Comparison of ENCODE assay signal across 8 cellular contexts in genomic region chr22:23772315-23773246, GRCh38. TPM values are rescaled to one million over a fixed set of nuclear protein-coding genes. Genes with fewer than 3 reads are reported as not detected.
DNase-seq lines count a peak whose midpoint lies in the region; ATAC-seq, FAIRE-seq and TF ChIP-seq lines count a peak whose summit lies in the region.

Gene MMP11 (plus strand): TSS chr22:23772849. CDS start chr22:23772871, 22 bp downstream.

- no peaks in the 10 kb centered on the region for H3K79me2 ChIP-seq in keratinocyte (ENCODE audit: control insufficient read depth, insufficient read depth, low read length)

- H3K4me3 Mint-ChIP-seq in T-helper 17 cell: peak within 1 kb of the TSS; percentile 86

- ATAC-seq in T-helper 17 cell: peak; percentile 57
- no peak for ATAC-seq in HG02973 (IDR thresholded peaks at IDR 0.05; ENCODE audit: unreplicated experiment)

- no peaks in the 10 kb centered on the region for H3K27me3 Mint-ChIP-seq in T-helper 17 cell

- H3K27ac ChIP-seq in brain microvascular endothelial cell (no peak within 1 kb of the TSS), keratinocyte (ENCODE audit: control insufficient read depth, insufficient read depth, low read length) (no peak within 1 kb of the TSS)

- no peak for TF ChIP-seq CTCF in brain microvascular endothelial cell (IDR thresholded peaks at IDR 0.05; ENCODE audit: low read depth, low read length, missing control alignments)
- TF ChIP-seq CTCF in keratinocyte (optimal IDR thresholded peaks at IDR 0.05 in 1 of 3, IDR thresholded peaks at IDR 0.05 in 1 of 3, conservative IDR thresholded peaks at IDR 0.05 in 1 of 3; ENCODE audit: extremely low read depth in 1 of 3, insufficient read depth in 2 of 3, low read length in 3 of 3): no peak

- H4K20me1 ChIP-seq in keratinocyte (ENCODE audit: control insufficient read depth, extremely low read depth, insufficient read depth, low read length): no peaks in the 10 kb centered on the region

- H3K9me3 ChIP-seq in T-helper 17 cell (ENCODE audit: control insufficient read depth, low read length, poor library complexity, severe bottlenecking) (no peaks in the 10 kb centered on the region), keratinocyte (ENCODE audit: control insufficient read depth, low read depth, low read length) (no peaks in the 10 kb centered on the region)

- H3K4me1 ChIP-seq in keratinocyte (ENCODE audit: control insufficient read depth, extremely low read depth, insufficient read depth, low read length): peaks cover 16% of the 10 kb centered on the region

- in situ Hi-C loops in brain microvascular endothelial cell (cut with HindIII; ENCODE audit: low pct_ligation_motif_present, low sequenced_read_pairs): no loop called here

- peaks cover 2% of the 10 kb centered on the region for H3K36me3 Mint-ChIP-seq in T-helper 17 cell (ENCODE audit: low read depth)

- FAIRE-seq in keratinocyte (lab: Jason Lieb, UNC): no peak

- peak within 1 kb of the TSS; percentile 9 for H3K9ac ChIP-seq in keratinocyte (ENCODE audit: control insufficient read depth, extremely low read depth, insufficient read depth, low read length)

- H2AFZ ChIP-seq in keratinocyte (ENCODE audit: control insufficient read depth, low read length): peak within 1 kb of the TSS; percentile 49

- H3K4me3 ChIP-seq in brain microvascular endothelial cell (ENCODE audit: low read depth, low read length): peak within 1 kb of the TSS; percentile 50
- peak within 1 kb of the TSS; percentile 9 to 49 (median 35) for H3K4me3 ChIP-seq in keratinocyte (ENCODE audit: control insufficient read depth in 2 of 3, extremely low read depth in 1 of 3, insufficient read depth in 2 of 3, low read depth in 1 of 3, low read length in 3 of 3)

- dilution Hi-C loops in keratinocyte (cut with MboI; ENCODE audit: extremely low pct_ligation_motif_present, low sequenced_read_pairs): no loop called here

- peak within 1 kb of the TSS; percentile 85 for H3K4me2 ChIP-seq in keratinocyte (ENCODE audit: control insufficient read depth, extremely low read depth, insufficient read depth, low read depth, low read length)

- H3K36me3 ChIP-seq in brain microvascular endothelial cell (replicated peaks) (no peaks in the 10 kb centered on the region), keratinocyte (ENCODE audit: control insufficient read depth in 2 of 2, extremely low read depth in 1 of 2, insufficient read depth in 2 of 2, low read length in 2 of 2) (no peaks in the 10 kb centered on the region)

- H3K27ac Mint-ChIP-seq in T-helper 17 cell: peak within 1 kb of the TSS; percentile 63

- H3K27me3 ChIP-seq in brain microvascular endothelial cell (replicated peaks): no peaks in the 10 kb centered on the region
- peaks cover 23% of the 10 kb centered on the region for H3K27me3 ChIP-seq in keratinocyte (ENCODE audit: control insufficient read depth, extremely low read depth, insufficient read depth, low read length)

- H3K9me1 ChIP-seq in keratinocyte (ENCODE audit: control insufficient read depth, extremely low read depth, insufficient read depth, low read length): no peaks in the 10 kb centered on the region

- peaks cover 9% of the 10 kb centered on the region for H3K4me1 Mint-ChIP-seq in T-helper 17 cell

- peak; percentile 71 for DNase-seq in AG08395 (ENCODE audit: low spot score)
- DNase-seq in HPDE6-E6E7 (ENCODE audit: extremely low spot score): peak; percentile 34
- peak; percentile 33 to 60 (median 48) for DNase-seq in T-helper 17 cell
- no peak for DNase-seq in brain microvascular endothelial cell
- no peak for DNase-seq in keratinocyte (ENCODE audit: low read depth, low spot score)
- peak; percentile 66 to 68 for DNase-seq in stimulated activated CD4-positive, alpha-beta T cell treated with anti-CD3 and anti-CD28 coated beads, Interleukin-2, amount 100 ng/mL, for 24 hours
- DNase-seq in NCI-H2107 treated with DMSO at 0.1 percent for 48 hours (lab: John Stamatoyannopoulos, UW; ENCODE audit: unreplicated experiment): no peak

RNA-seq across cellular contexts. Expression of gene MMP11, which starts in this region (rescaled TPM):
- total RNA-seq in T-helper 17 cell: 1 to 10 TPM in 1 of 2 donors, under 1 TPM in 1; 0.76 to 1.2 TPM
- 0.06 to 0.20 TPM (median 0.13 TPM) in 3 replicates for polyA plus RNA-seq in keratinocyte
- not detected for polyA plus RNA-seq in keratinocyte (2011; ENCODE audit: low read depth)
- not detected in 2 replicates for polyA plus RNA-seq in keratinocyte (2011; cell fraction: cytosol; rRNA removed)
- polyA plus RNA-seq in keratinocyte (2011; cell fraction: nucleus; rRNA removed): 0.12 and 0.20 TPM in 2 replicates
- polyA plus RNA-seq in keratinocyte (2012; ENCODE audit: low replicate concordance): 0.15 TPM in 1 of 2 replicates, not detected in the other
- 0.38 TPM in 1 of 3 replicates, not detected in the others for polyA minus RNA-seq in keratinocyte
- not detected for polyA minus RNA-seq in keratinocyte (2011; cell fraction: cytosol; rRNA and poly(A)+ RNA removed)
- polyA minus RNA-seq in keratinocyte (2011; cell fraction: nucleus; rRNA and poly(A)+ RNA removed): not detected in 2 replicates

Comparison
In these comparisons a context has a peak if more than half of its experiments do, and no peak if none do; other contexts are left out.
1. DNase-seq: peak in AG08395 (single experiment), HPDE6-E6E7 (single experiment), T-helper 17 cell (3 of 3) and stimulated activated CD4-positive, alpha-beta T cell treated with anti-CD3 and anti-CD28 coated beads, Interleukin-2, amount 100 ng/mL, for 24 hours (2 of 2); none in brain microvascular endothelial cell (single experiment), keratinocyte (single experiment) and NCI-H2107 treated with DMSO at 0.1 percent for 48 hours (single experiment).